In genomic region chr5:151618907-151619306, GRCh38 we compare ENCODE assay signal across 31 cellular contexts. TPM values are rescaled to one million over a fixed set of nuclear protein-coding genes. Genes with fewer than 3 reads are reported as not detected.
DNase-seq lines count a peak whose midpoint lies in the region; ATAC-seq, FAIRE-seq and TF ChIP-seq lines count a peak whose summit lies in the region.
"Had no signal": no experiment of that assay in that cellular context is flagged by ENCODE, and none has a peak within 500 bp of the region (broad histone marks: within the 10 kb centered on the region; RNA-seq: fewer than 3 reads in every experiment).

No MANE protein-coding gene starts in this region.

- POLR2A ChIA-PET in HCT116 (lab: Charles Lee): no interaction called here

- no peaks in the 10 kb centered on the region for H3K9me2 ChIP-seq in HCT116 (ENCODE audit: insufficient read depth)

- H3K4me1 ChIP-seq in HCT116 (ENCODE audit: control insufficient read depth in 1 of 2, insufficient read depth in 2 of 2, low read length in 2 of 2): peaks cover 33 to 38% of the 10 kb centered on the region in 2 experiments
- H3K4me1 ChIP-seq: BE2C, HAP-1, tibial artery had no signal

- no peaks in the 10 kb centered on the region for H4K20me1 ChIP-seq in HCT116 (ENCODE audit: insufficient read depth)

- intact Hi-C loops in HCT116 (cut with micrococcal nuclease): no loop called here

- CTCF ChIA-PET in HCT116 (lab: Charles Lee): interaction anchor here (1.0 kb wide), 2 partner anchors 33 to 40 kb away, joined by 3 read pairs; no protein-coding TSS in a partner anchor

- no peaks in the 10 kb centered on the region for H3K79me2 ChIP-seq in HCT116 (ENCODE audit: insufficient read depth, low read length)

- RAD21 ChIA-PET in HCT116 (lab: Charles Lee; ENCODE audit: low non-redundant PET in 1 of 2, low total read pairs in 2 of 2, uncharacterized antibody in 2 of 2, unreplicated experiment in 2 of 2): no interaction called here

- H2AFZ ChIP-seq in HCT116 (ENCODE audit: low read depth, low read length, poor library complexity, severe bottlenecking): no peak overlapping the region

- no peaks in the 10 kb centered on the region for H3K36me3 ChIP-seq in HCT116 (ENCODE audit: control insufficient read depth in 1 of 2, insufficient read depth in 2 of 2, low read length in 2 of 2)
- no peaks in the 10 kb centered on the region for H3K36me3 ChIP-seq in bronchial epithelial cell (ENCODE audit: control insufficient read depth, insufficient read depth, low read length)
- H3K36me3 ChIP-seq: BE2C, HAP-1, tibial artery had no signal

- peak; percentile 8 for DNase-seq in HCT116 (ENCODE audit: low read depth, low spot score)
- peak; percentile 76 for DNase-seq in bronchial epithelial cell (ENCODE audit: low read depth)
- DNase-seq in mesenteric fat pad (ENCODE audit: low spot score): peak; percentile 18
- no peak for DNase-seq in occipital lobe (lab: John Stamatoyannopoulos, UW)
- DNase-seq in foreskin fibroblast: no peak
- DNase-seq: activated CD4-positive, alpha-beta T cell treated with anti-CD3 and anti-CD28 coated beads for 36 hours; activated CD8-positive, alpha-beta memory T cell treated with anti-CD3 and anti-CD28 coated beads for 24 hours; activated gamma-delta T cell treated with Interleukin-2 at 50 U/mL for 16 hours; activated naive CD8-positive, alpha-beta T cell treated with anti-CD3 and anti-CD28 coated beads, Interleukin-2, amount 50 U/mL, for 24 hours; activated T-cell treated with anti-CD3 and anti-CD28 coated beads, Interleukin-2, amount 50 U/mL, for 1 hour; BE2C; CD8-positive, alpha-beta memory T cell; cerebellar nuclear complex; DMS53; head of caudate nucleus; natural killer cell; NCI-H2029 treated with DMSO at 0.1 percent for 48 hours; NCI-H2227 treated with DMSO at 0.1 percent for 48 hours; NCI-H774; small intestine; stimulated activated CD4-positive, alpha-beta T cell treated with anti-CD3 and anti-CD28 coated beads, Interleukin-1b, Interleukin-23, amount 100 ng/mL, for 48 hours; T-helper 17 cell; tibial artery had no signal

- no peak overlapping the region for H3K9ac ChIP-seq in HCT116 (ENCODE audit: low read length)

- TF ChIP-seq CTCF in HCT116 (IDR thresholded peaks at IDR 0.05 in 2 of 3, conservative IDR thresholded peaks at IDR 0.05 in 1 of 3; ENCODE audit: borderline replicate concordance in 1 of 3, insufficient read depth in 1 of 3, low read depth in 2 of 3, low read length in 2 of 3) (no peak), bronchial epithelial cell (IDR thresholded peaks at IDR 0.05; ENCODE audit: insufficient read depth, low read length, severe bottlenecking) (no peak), foreskin fibroblast (IDR thresholded peaks at IDR 0.05; ENCODE audit: low read depth, low read length) (no peak)

- no TSS peak for BruUV-seq in HCT116 (replicated peaks; lab: Mats Ljungman, UMichigan)

- H3K27me3 ChIP-seq in HCT116 (ENCODE audit: insufficient read depth, low read length): peaks cover 9% of the 10 kb centered on the region; the same call in 1 of the 2 replicates
- no peaks in the 10 kb centered on the region for H3K27me3 ChIP-seq in bronchial epithelial cell (ENCODE audit: control insufficient read depth, insufficient read depth, low read length)
- H3K27me3 ChIP-seq: BE2C had no signal

- no peak for FAIRE-seq in bronchial epithelial cell (lab: Jason Lieb, UNC)
- FAIRE-seq: endothelial cell of umbilical vein, G401.6, small intestine had no signal

- peak overlapping the region; percentile 45 for H3K4me2 ChIP-seq in HCT116 (ENCODE audit: low read length)

- no peak overlapping the region for H3K27ac ChIP-seq in HCT116 (ENCODE audit: low read depth, low read length)
- H3K27ac ChIP-seq: tibial artery had no signal

- ATAC-seq in HCT116 (peak; percentile 46), HG03442 (IDR thresholded peaks at IDR 0.05; ENCODE audit: unreplicated experiment) (peak; percentile 45), GM18867 (IDR thresholded peaks at IDR 0.05; ENCODE audit: unreplicated experiment) (no peak)
- ATAC-seq: activated CD4-positive, alpha-beta T cell treated with anti-CD3 and anti-CD28 coated beads for 36 hours; activated naive CD8-positive, alpha-beta T cell treated with anti-CD3 and anti-CD28 coated beads, Interleukin-2, amount 50 U/mL, for 24 hours; natural killer cell; Right ventricle myocardium inferior; SK-N-SH treated with all-trans-retinoic acid at 6 μM for 48 hours; T-helper 17 cell had no signal

- no peak for TF ChIP-seq RAD21 in HCT116 (IDR thresholded peaks at IDR 0.05; ENCODE audit: low read depth)

- H3K4me3 ChIP-seq in HCT116 (replicated peaks in 1 of 2; ENCODE audit: low read depth in 1 of 2, low read length in 2 of 2): no peak overlapping the region
- no peak overlapping the region for H3K4me3 ChIP-seq in bronchial epithelial cell (ENCODE audit: low read depth, low read length)
- H3K4me3 ChIP-seq in foreskin fibroblast (ENCODE audit: low read depth in 1 of 2, low read length in 2 of 2): no peak overlapping the region
- H3K4me3 ChIP-seq: HAP-1, tibial artery had no signal

- TF ChIP-seq POLR2A in HCT116 (IDR thresholded peaks at IDR 0.05; ENCODE audit: borderline replicate concordance, extremely low read depth, insufficient read depth, insufficient read length): no peak

- no peaks in the 10 kb centered on the region for H3K9me3 ChIP-seq in HCT116 (ENCODE audit: control insufficient read depth in 1 of 2, insufficient read depth in 1 of 2, low read depth in 1 of 2, low read length in 2 of 2)
- H3K9me3 ChIP-seq: BE2C, HAP-1, tibial artery had no signal

TF ChIP-seq in HCT116, 20 proteins besides CTCF, POLR2A, EP300 and RAD21:
- TF ChIP-seq CEBPB (IDR thresholded peaks at IDR 0.05; ENCODE audit: low read depth) (no peak), FOSL1 (IDR thresholded peaks at IDR 0.05; ENCODE audit: low read depth) (peak; percentile 12; the same call in 1 of the 2 replicates), ATF3 (IDR thresholded peaks at IDR 0.05) (no peak)

RNA-seq across cellular contexts. Expression of gene FAT2, which starts 27.8 kb away (rescaled TPM):
- total RNA-seq in HCT116 (2021; ENCODE audit: unreplicated experiment) (0.05 TPM), bronchial epithelial cell (34.2 and 62.6 TPM in 2 replicates), mesenteric fat pad (0.51 TPM), occipital lobe (0.31 TPM)
- polyA plus RNA-seq in HCT116 (2012): 0.01 and 0.02 TPM in 2 replicates
- total RNA-seq: activated CD4-positive, alpha-beta T cell treated with anti-CD3 and anti-CD28 coated beads for 36 hours; CD8-positive, alpha-beta memory T cell; endothelial cell of umbilical vein; mononuclear cell; natural killer cell; Right ventricle myocardium inferior; T-helper 17 cell had no signal
- polyA plus RNA-seq: CD8-positive, alpha-beta memory T cell; endothelial cell of umbilical vein had no signal

Comparison
In these comparisons a context has a peak if more than half of its experiments do, and no peak if none do; other contexts are left out.
1. DNase-seq: peak in HCT116 (single experiment), bronchial epithelial cell (single experiment) and mesenteric fat pad (single experiment); none in occipital lobe (single experiment) and foreskin fibroblast (0 of 2).
2. RNA of gene FAT2, which starts 27.8 kb away (total RNA-seq): 34.2 to 62.6 TPM in bronchial epithelial cell; 0.51 TPM in mesenteric fat pad (single experiment), 0.31 TPM in occipital lobe (single experiment) and 0.05 TPM in HCT116 (single experiment); every median in the first group is over 10 times any median in the second.